Comparison of ENCODE assay signal across 32 cellular contexts in genomic region chr10:114724707-114725106, GRCh38.
"Had no signal": no experiment of that assay in that cellular context is flagged by ENCODE, and none has a peak within 500 bp of the region (broad histone marks: within the 10 kb centered on the region; RNA-seq: fewer than 3 reads in every experiment).

No MANE protein-coding gene starts in this region.

- H3K9me3 Mint-ChIP-seq: activated B cell treated with CpG ODN at 0.5 μM for 24 hours; activated CD4-positive, alpha-beta memory T cell treated with anti-CD3 and anti-CD28 coated beads for 36 hours; activated naive CD4-positive, alpha-beta T cell treated with anti-CD3 and anti-CD28 coated beads for 36 hours; activated naive CD4-positive, alpha-beta T cell treated with anti-CD3 and anti-CD28 coated beads, Interleukin-2, amount 50 U/mL, for 72 hours; activated T-cell treated with anti-CD3 and anti-CD28 coated beads, Interleukin-2, amount 50 U/mL, for 4 hours; activated T-helper 1 cell treated with anti-CD3 and anti-CD28 coated beads, Interleukin-12 subunit alpha, Interleukin-12 subunit beta, Interleukin-2, Interleukin-4 antibody, amounts not matched to agents 30 ng/mL and 10 ng/mL and 1 ng/mL, durations not matched to agents 14 hours and 24 hours and 36 hours had no signal

- H3K36me3 Mint-ChIP-seq: activated CD4-positive, alpha-beta memory T cell treated with anti-CD3 and anti-CD28 coated beads for 36 hours had no signal

- H3K4me2 ChIP-seq: KMS-11 had no signal

- H3K27me3 Mint-ChIP-seq: activated CD4-positive, alpha-beta memory T cell treated with anti-CD3 and anti-CD28 coated beads for 36 hours had no signal

- H3K27me3 ChIP-seq: adrenal gland, body of pancreas, SJSA1 had no signal

- H3K4me1 Mint-ChIP-seq: activated B cell treated with CpG ODN at 0.5 μM for 24 hours had no signal

- ATAC-seq: activated naive CD4-positive, alpha-beta T cell treated with anti-CD3 and anti-CD28 coated beads, Interleukin-2, amount 50 U/mL, for 72 hours; activated T-cell treated with anti-CD3 and anti-CD28 coated beads, Interleukin-2, amount 50 U/mL, for 4 hours; body of pancreas; PC-3 had no signal

- H3K4me3 ChIP-seq: adrenal gland, body of pancreas, SJSA1 had no signal

- H3K36me3 ChIP-seq: adrenal gland, SJSA1 had no signal

- DNase-seq: activated B cell treated with CpG ODN at 0.5 μM for 24 hours; activated CD4-positive, alpha-beta memory T cell treated with anti-CD3 and anti-CD28 coated beads for 36 hours; activated CD4-positive, alpha-beta T cell treated with anti-CD3 and anti-CD28 coated beads for 4 hours; activated CD4-positive, alpha-beta T cell treated with anti-CD3 and anti-CD28 coated beads, Interleukin-2, amount 50 U/mL, for 1 hour; activated CD4-positive, CD25-positive, alpha-beta regulatory T cell treated with anti-CD3 and anti-CD28 coated beads, Interleukin-2, amount 50 U/mL, for 72 hours; activated CD8-positive, alpha-beta memory T cell treated with anti-CD3 and anti-CD28 coated beads, Interleukin-2, amount 50 U/mL, for 4 hours; activated gamma-delta T cell treated with Interleukin-2 at 50 U/mL for 16 hours; activated naive CD4-positive, alpha-beta T cell treated with anti-CD3 and anti-CD28 coated beads for 36 hours; activated T-cell treated with anti-CD3 and anti-CD28 coated beads for 4 hours; activated T-cell treated with anti-CD3 and anti-CD28 coated beads, Interleukin-2, amount 50 U/mL, for 4 hours; adrenal gland; body of pancreas; central memory CD4-positive, alpha-beta T cell; NCI-H1105; NCI-H1417 treated with DMSO at 0.1 percent for 48 hours; NCI-H1694; NCI-H1930; NCI-H510A; NCI-H526; NCI-H748 treated with DMSO at 0.1 percent for 48 hours; NK-92 treated with Interleukin-12 subunit alpha and Interleukin-12 subunit beta, amount 100 ng/mL, for 24 hours; SHP77 treated with DMSO at 0.1 percent for 48 hours; SW 1271; T-helper 1 cell; T-helper 2 cell; T-helper 9 cell had no signal

- H3K9ac ChIP-seq: KMS-11 had no signal

- H3K4me3 Mint-ChIP-seq: activated B cell treated with CpG ODN at 0.5 μM for 24 hours; activated CD4-positive, alpha-beta memory T cell treated with anti-CD3 and anti-CD28 coated beads for 36 hours; activated naive CD4-positive, alpha-beta T cell treated with anti-CD3 and anti-CD28 coated beads for 36 hours; activated T-cell treated with anti-CD3 and anti-CD28 coated beads, Interleukin-2, amount 50 U/mL, for 4 hours; activated T-helper 1 cell treated with anti-CD3 and anti-CD28 coated beads, Interleukin-12 subunit alpha, Interleukin-12 subunit beta, Interleukin-2, Interleukin-4 antibody, amounts not matched to agents 30 ng/mL and 10 ng/mL and 1 ng/mL, durations not matched to agents 14 hours and 24 hours and 36 hours had no signal

- H3K9me3 ChIP-seq: adrenal gland, body of pancreas, SJSA1 had no signal

- H3K27ac ChIP-seq: adrenal gland, body of pancreas, KMS-11, SJSA1, VCaP had no signal

- H3K27ac Mint-ChIP-seq: activated B cell treated with CpG ODN at 0.5 μM for 24 hours; activated CD4-positive, alpha-beta memory T cell treated with anti-CD3 and anti-CD28 coated beads for 36 hours; activated naive CD4-positive, alpha-beta T cell treated with anti-CD3 and anti-CD28 coated beads for 36 hours; activated naive CD4-positive, alpha-beta T cell treated with anti-CD3 and anti-CD28 coated beads, Interleukin-2, amount 50 U/mL, for 72 hours; activated T-helper 1 cell treated with anti-CD3 and anti-CD28 coated beads, Interleukin-12 subunit alpha, Interleukin-12 subunit beta, Interleukin-2, Interleukin-4 antibody, amounts not matched to agents 30 ng/mL and 10 ng/mL and 1 ng/mL, durations not matched to agents 14 hours and 24 hours and 36 hours had no signal
